In the genomic region with DNA sequence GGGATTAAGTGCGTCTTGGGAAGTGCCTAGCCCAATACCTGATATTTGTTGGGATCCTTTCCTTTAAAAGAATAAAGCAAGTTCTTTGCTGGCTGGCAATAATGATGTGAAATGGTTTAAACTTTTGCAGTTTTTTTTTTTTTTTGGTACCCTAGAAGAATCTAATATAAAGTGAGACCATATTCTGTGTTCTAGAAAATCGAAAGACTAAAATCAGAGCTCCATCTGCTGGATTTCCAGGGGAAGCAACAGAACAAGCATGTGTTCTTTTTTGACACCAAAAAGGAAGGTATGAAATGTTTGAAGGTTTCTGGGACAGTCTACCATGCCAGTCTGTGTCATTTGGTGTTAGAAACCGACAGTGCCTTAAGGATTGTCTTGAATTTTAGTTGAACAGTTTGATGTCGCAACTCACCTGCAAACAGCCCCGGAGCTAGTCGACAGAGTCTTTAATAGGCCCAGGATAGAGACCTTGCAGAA, we compare ENCODE assay signal across 11 cellular contexts. TPM values are rescaled to one million over a fixed set of nuclear protein-coding genes. Genes with fewer than 3 reads are reported as not detected.
DNase-seq lines count a peak whose midpoint lies in the region; ATAC-seq, FAIRE-seq and TF ChIP-seq lines count a peak whose summit lies in the region.
"Had no signal": no experiment of that assay in that cellular context is flagged by ENCODE, and none has a peak within 500 bp of the region (broad histone marks: within the 10 kb centered on the region; RNA-seq: fewer than 3 reads in every experiment).

No MANE protein-coding gene starts in this region.

- no peaks in the 10 kb centered on the region for H3K9me3 Mint-ChIP-seq in chondrocyte (ENCODE audit: low read depth)
- H3K9me3 Mint-ChIP-seq: CD4-positive, alpha-beta memory T cell had no signal

- DNase-seq in NCI-H146 treated with DMSO at 0.1 percent for 48 hours (lab: John Stamatoyannopoulos, UW; ENCODE audit: unreplicated experiment) = peak; percentile 2
- no peak for DNase-seq in NCI-H146 (lab: John Stamatoyannopoulos, UW)
- DNase-seq in NCI-H2196 (lab: John Stamatoyannopoulos, UW; ENCODE audit: unreplicated experiment) = peak; percentile 32
- DNase-seq in chondrocyte (ENCODE audit: low spot score) = no peak
- no peak for DNase-seq in pancreas
- no peak for DNase-seq in NCI-H1436 treated with DMSO at 0.1 percent for 48 hours (lab: John Stamatoyannopoulos, UW)

- peaks cover 5 to 12% (median 11%) of the 10 kb centered on the region in 3 donors for H3K4me1 ChIP-seq in pancreas

- H3K27ac Mint-ChIP-seq in chondrocyte (ENCODE audit: unreplicated experiment) = no peak overlapping the region
- H3K27ac Mint-ChIP-seq: CD4-positive, alpha-beta memory T cell had no signal

- H3K27me3 ChIP-seq in pancreas = no peaks in the 10 kb centered on the region

- H3K4me3 Mint-ChIP-seq in chondrocyte (ENCODE audit: unreplicated experiment) = no peak overlapping the region
- H3K4me3 Mint-ChIP-seq: CD4-positive, alpha-beta memory T cell had no signal

- TF ChIP-seq CTCF in chondrocyte (IDR thresholded peaks at IDR 0.05) (peak; percentile 85), pancreas (IDR thresholded peaks at IDR 0.05) (peak in 3 of 4 donors; percentile 20 to 30 (median 26))

- peak in 3 of 4 donors; percentile 25 to 60 (median 47) for ATAC-seq in pancreas
- ATAC-seq in GM19455 (IDR thresholded peaks at IDR 0.05; ENCODE audit: unreplicated experiment) = no peak
- ATAC-seq in GM18907 (IDR thresholded peaks at IDR 0.05; ENCODE audit: unreplicated experiment) = no peak

- 72 to 73% methylated on average over 6 of the region's 6 CpGs for WGBS in pancreas, 2 donors

- H3K27ac ChIP-seq in pancreas = no peak overlapping the region

- no peaks in the 10 kb centered on the region for H3K27me3 Mint-ChIP-seq in chondrocyte (ENCODE audit: low read depth)
- H3K27me3 Mint-ChIP-seq: CD4-positive, alpha-beta memory T cell had no signal

- peaks cover 30% of the 10 kb centered on the region for H3K36me3 Mint-ChIP-seq in chondrocyte (ENCODE audit: low read depth)

- no peak for FAIRE-seq in pancreas (lab: Jason Lieb, UNC)

- intact Hi-C loops in pancreas (cut with DNase I) = no loop called here

- peaks cover 0 to 62% (median 38%) of the 10 kb centered on the region in 3 donors for H3K36me3 ChIP-seq in pancreas

- H3K9me3 ChIP-seq in pancreas = no peaks in the 10 kb centered on the region

- H3K4me3 ChIP-seq in pancreas = no peak overlapping the region

- peaks cover 35% of the 10 kb centered on the region for H3K4me1 Mint-ChIP-seq in chondrocyte (ENCODE audit: low read depth)

RNA-seq across cellular contexts. Expression of gene UTP11, which starts 6.4 kb away (rescaled TPM):
- total RNA-seq in chondrocyte = 26.4 to 35.6 TPM (median 32.3 TPM) in 3 replicates
- 10 to 100 TPM in 5 of 6 donors, 1 to 10 TPM in 1; 7.8 to 16.6 (median 15.2) TPM for total RNA-seq in pancreas
- polyA plus RNA-seq in pancreas = 10 to 100 TPM in 1 of 2 donors, 1 to 10 TPM in 1; 8.2 to 15.0 TPM

RNA-seq across cellular contexts. Expression of gene FHL3, which starts 13.6 kb away (rescaled TPM):
- total RNA-seq in chondrocyte = 57.9 to 72.6 TPM (median 58.9 TPM) in 3 replicates
- total RNA-seq in pancreas = 10 to 100 TPM in 1 of 6 donors, 1 to 10 TPM in 5; 7.4 to 11.3 (median 8.3) TPM
- polyA plus RNA-seq in pancreas = 1 to 10 TPM; 5.1 to 7.0 TPM

RNA-seq across cellular contexts. Expression of gene POU3F1, which starts 27.7 kb away (rescaled TPM):
- total RNA-seq in chondrocyte (1.3 to 11.7 TPM (median 1.6 TPM) in 3 replicates), pancreas (under 1 TPM in 3 of 6 donors, not detected in 3; 0.08 to 0.57 (median 0.09) TPM)
- under 1 TPM in 1 of 2 donors, not detected in 1; 0.07 TPM for polyA plus RNA-seq in pancreas
- total RNA-seq: pulmonary artery endothelial cell; T-helper 2 cell treated with Interferon-gamma antibody and Interleukin-4, amounts not matched to agents 100 ng/mL and 5 ng/mL, for 36 hours had no signal

RNA-seq across cellular contexts. Expression of gene SF3A3, which starts 29.1 kb away (rescaled TPM):
- total RNA-seq in chondrocyte (45.6 to 60.4 TPM (median 46.2 TPM) in 3 replicates), pancreas (10 to 100 TPM; 13.0 to 24.6 (median 19.4) TPM)
- 10 to 100 TPM in 1 of 2 donors, 1 to 10 TPM in 1; 7.9 to 17.0 TPM for polyA plus RNA-seq in pancreas

Comparison
In these comparisons a context has a peak if more than half of its experiments do, and no peak if none do; other contexts are left out.
1. DNase-seq: peak in NCI-H146 treated with DMSO at 0.1 percent for 48 hours (single experiment) and NCI-H2196 (single experiment); none in NCI-H146 (single experiment), chondrocyte (single experiment), pancreas (0 of 6) and NCI-H1436 treated with DMSO at 0.1 percent for 48 hours (single experiment).
2. ATAC-seq: peak in pancreas (3 of 4); none in GM19455 (single experiment) and GM18907 (single experiment).